In the genomic region with DNA sequence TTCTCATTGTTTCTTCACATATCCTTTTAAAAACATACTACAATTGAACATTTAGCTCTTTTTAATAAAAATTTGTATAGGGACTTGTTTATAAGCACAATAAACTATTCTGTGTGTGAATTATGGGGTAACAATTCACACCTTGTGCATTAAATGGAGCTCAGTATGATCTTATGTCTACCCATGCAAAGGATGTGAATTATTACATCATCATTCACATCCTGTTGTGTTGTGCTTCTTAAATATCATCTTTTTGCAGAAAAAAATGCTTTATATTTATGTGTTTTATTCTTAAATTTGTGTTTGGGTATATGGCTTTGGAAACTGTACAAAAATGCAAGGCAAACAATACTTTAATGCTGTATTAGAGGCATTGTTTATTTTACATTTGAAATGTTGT, we compare ENCODE assay signal across 25 cellular contexts.
DNase-seq lines count a peak whose midpoint lies in the region; ATAC-seq, FAIRE-seq and TF ChIP-seq lines count a peak whose summit lies in the region.
"Had no signal": no experiment of that assay in that cellular context is flagged by ENCODE, and none has a peak within 500 bp of the region (broad histone marks: within the 10 kb centered on the region; RNA-seq: fewer than 3 reads in every experiment).

No MANE protein-coding gene starts in this region.

- no TSS peak for BruUV-seq in K562 (replicated peaks; lab: Mats Ljungman, UMichigan)

- H3K9ac ChIP-seq in HUES48 (ENCODE audit: low read depth, low read length) (no peak overlapping the region), OCI-LY1 (ENCODE audit: low read length) (no peak overlapping the region), K562 (ENCODE audit: insufficient read depth in 1 of 2, low read depth in 2 of 2, low read length in 2 of 2) (no peak overlapping the region), smooth muscle cell (ENCODE audit: low read depth) (no peak overlapping the region)
- H3K9ac ChIP-seq: BLaER1 treated with 17β-estradiol and CSF1 and Interleukin-3, amounts not matched to agents 10 nM and 100 nM had no signal

- H3K36me3 ChIP-seq in HUES48 (ENCODE audit: control insufficient read depth, insufficient read depth, low read length) = no peaks in the 10 kb centered on the region
- no peaks in the 10 kb centered on the region for H3K36me3 ChIP-seq in OCI-LY1 (ENCODE audit: insufficient read depth, low read length)
- H3K36me3 ChIP-seq in K562 (ENCODE audit: control insufficient read depth, insufficient read depth, low read length) = no peaks in the 10 kb centered on the region
- no peaks in the 10 kb centered on the region for H3K36me3 ChIP-seq in smooth muscle cell (ENCODE audit: low read depth)
- H3K36me3 ChIP-seq: BLaER1 treated with 17β-estradiol and CSF1 and Interleukin-3, amounts not matched to agents 10 nM and 100 nM had no signal

- H2AFZ ChIP-seq in OCI-LY1 (ENCODE audit: low read length) = 0 out of 2 replicates have a peak overlapping the region, but pooled peaks have one; percentile 78
- H2AFZ ChIP-seq in K562 (ENCODE audit: low read depth, low read length) = no peak overlapping the region
- H2AFZ ChIP-seq in smooth muscle cell (ENCODE audit: low read depth) = no peak overlapping the region

- TF ChIP-seq EP300 in K562 (IDR thresholded peaks at IDR 0.05; ENCODE audit: low read length) = no peak

- H3K27me3 ChIP-seq in HUES48 (ENCODE audit: control insufficient read depth, insufficient read depth, low read length) (no peaks in the 10 kb centered on the region), OCI-LY1 (ENCODE audit: insufficient read depth, low read length) (no peaks in the 10 kb centered on the region), K562 (ENCODE audit: control insufficient read depth in 2 of 2, insufficient read depth in 2 of 2, low read length in 2 of 2) (no peaks in the 10 kb centered on the region), smooth muscle cell (ENCODE audit: low read depth) (no peaks in the 10 kb centered on the region)
- H3K27me3 ChIP-seq: BLaER1 treated with 17β-estradiol and CSF1 and Interleukin-3, amounts not matched to agents 10 nM and 100 nM had no signal

- H3K4me1 ChIP-seq in HUES48 (ENCODE audit: control insufficient read depth, insufficient read depth, low read length) = no peaks in the 10 kb centered on the region
- no peaks in the 10 kb centered on the region for H3K4me1 ChIP-seq in OCI-LY1 (ENCODE audit: insufficient read depth, low read length, severe bottlenecking)
- H3K4me1 ChIP-seq in K562 (replicated peaks in 1 of 2; ENCODE audit: control insufficient read depth in 2 of 2, insufficient read depth in 2 of 2, low read length in 2 of 2) = no peaks in the 10 kb centered on the region
- H3K4me1 ChIP-seq in smooth muscle cell (ENCODE audit: low read depth) = no peaks in the 10 kb centered on the region
- H3K4me1 ChIP-seq: A549; BLaER1 treated with 17β-estradiol and CSF1 and Interleukin-3, amounts not matched to agents 10 nM and 100 nM; Caco-2 had no signal

- no peak for TF ChIP-seq CTCF in D721Med (IDR thresholded peaks at IDR 0.05; ENCODE audit: insufficient read depth, missing control alignments)
- TF ChIP-seq CTCF in OCI-LY1 (IDR thresholded peaks at IDR 0.05; ENCODE audit: low read length) = no peak
- TF ChIP-seq CTCF in K562 (IDR thresholded peaks at IDR 0.05 in 2 of 3, conservative IDR thresholded peaks at IDR 0.05 in 1 of 3; ENCODE audit: insufficient read depth in 2 of 3, low read depth in 1 of 3, low read length in 3 of 3) = no peak
- TF ChIP-seq CTCF in smooth muscle cell (IDR thresholded peaks at IDR 0.05; ENCODE audit: borderline replicate concordance, insufficient read depth, poor library complexity, severe bottlenecking) = no peak

- no peak overlapping the region for H3K4me3 ChIP-seq in HUES48 (ENCODE audit: low read depth, low read length)
- no peak overlapping the region for H3K4me3 ChIP-seq in OCI-LY1 (ENCODE audit: low read depth, low read length, poor library complexity, severe bottlenecking)
- H3K4me3 ChIP-seq in K562 = no peak overlapping the region
- H3K4me3 ChIP-seq in smooth muscle cell = no peak overlapping the region
- H3K4me3 ChIP-seq: A549; BLaER1 treated with 17β-estradiol and CSF1 and Interleukin-3, amounts not matched to agents 10 nM and 100 nM had no signal

- ATAC-seq in K562 = no peak
- ATAC-seq: A549; CD8-positive, alpha-beta T cell had no signal

- TF ChIP-seq RAD21 in K562 (CRISPR knock-in tag; conservative IDR thresholded peaks at IDR 0.05 in 1 of 2, IDR thresholded peaks at IDR 0.05 in 1 of 2) = no peak

- H3K9me2 ChIP-seq in OCI-LY1 (ENCODE audit: low read depth, low read length) = no peaks in the 10 kb centered on the region

- CTCF ChIA-PET in K562 (lab: Yijun Ruan, JAX; ENCODE audit: low intra/inter-chr PET ratio) = no interaction called here

- H3F3A ChIP-seq in OCI-LY1 (ENCODE audit: insufficient read depth, low read length) = no peaks in the 10 kb centered on the region
- H3F3A ChIP-seq in smooth muscle cell (ENCODE audit: low read depth) = no peaks in the 10 kb centered on the region

- no peak for DNase-seq in D721Med (ENCODE audit: insufficient read length, low spot score)
- DNase-seq in K562 (ENCODE audit: extremely low read depth in 1 of 4, low spot score in 3 of 4) = no peak
- DNase-seq in smooth muscle cell (lab: John Stamatoyannopoulos, UW; ENCODE audit: unreplicated experiment) = no peak
- no peak for DNase-seq in NCI-H2029 (lab: John Stamatoyannopoulos, UW)
- no peak for DNase-seq in NCI-H1417 (lab: John Stamatoyannopoulos, UW)
- no peak for DNase-seq in SKM-1 treated with dmso at 0.1 percent for 144 hours (lab: John Stamatoyannopoulos, UW; ENCODE audit: unreplicated experiment)
- DNase-seq: AML-193; Caco-2; Calu3; CD4-positive, alpha-beta T cell; CD8-positive, alpha-beta T cell; DMS 273 treated with DMSO at 0.1 percent for 48 hours; DMS153; DMS53; DMS79; GF-D8 had no signal

- H3K9me3 ChIP-seq in HUES48 (ENCODE audit: control insufficient read depth, insufficient read depth, low read length) (no peaks in the 10 kb centered on the region), OCI-LY1 (ENCODE audit: low read length) (no peaks in the 10 kb centered on the region), K562 (replicated peaks; ENCODE audit: control insufficient read depth, insufficient read depth, low read depth, low read length) (no peaks in the 10 kb centered on the region; the same call in 1 of the 2 replicates), smooth muscle cell (replicated peaks; ENCODE audit: low read depth) (peaks cover 6% of the 10 kb centered on the region)
- H3K9me3 ChIP-seq: Caco-2 had no signal

- no peak for TF ChIP-seq POLR2A in K562 (conservative IDR thresholded peaks at IDR 0.05)

- peak overlapping the region; percentile 17 for H3K27ac ChIP-seq in HUES48 (ENCODE audit: low read depth, low read length)
- H3K27ac ChIP-seq in OCI-LY1 (ENCODE audit: low read depth, low read length, poor library complexity, severe bottlenecking) = no peak overlapping the region
- H3K27ac ChIP-seq in K562 (ENCODE audit: extremely low read depth, low read depth, low read length) = no peak overlapping the region
- H3K27ac ChIP-seq in smooth muscle cell (ENCODE audit: low read depth) = no peak overlapping the region
- H3K27ac ChIP-seq: 22Rv1; A549; BLaER1 treated with 17β-estradiol and CSF1 and Interleukin-3, amounts not matched to agents 10 nM and 100 nM; C4-2B had no signal

- in situ Hi-C loops in K562 (cut with MboI) = no loop called here

- no peak overlapping the region for H3K4me2 ChIP-seq in OCI-LY1 (ENCODE audit: low read length)
- H3K4me2 ChIP-seq in K562 (ENCODE audit: insufficient read depth, low read length) = no peak overlapping the region
- no peak overlapping the region for H3K4me2 ChIP-seq in smooth muscle cell
- H3K4me2 ChIP-seq: A549; BLaER1 treated with 17β-estradiol and CSF1 and Interleukin-3, amounts not matched to agents 10 nM and 100 nM had no signal

- FAIRE-seq in D721Med (lab: Jason Lieb, UNC) (peak; percentile 6), K562 (lab: Jason Lieb, UNC) (no peak)
- FAIRE-seq: A549, G401.6, GM12891, GM19239 had no signal

- H3K79me2 ChIP-seq in OCI-LY1 (ENCODE audit: insufficient read depth, low read length) (no peaks in the 10 kb centered on the region), K562 (ENCODE audit: control insufficient read depth, insufficient read depth, low read length) (peaks cover 23% of the 10 kb centered on the region), smooth muscle cell (ENCODE audit: low read depth) (no peaks in the 10 kb centered on the region)

- intact Hi-C loops in K562 (cut with micrococcal nuclease) = no loop called here

- H4K20me1 ChIP-seq in OCI-LY1 (ENCODE audit: insufficient read depth, low read length) = no peaks in the 10 kb centered on the region
- H4K20me1 ChIP-seq in K562 (replicated peaks; ENCODE audit: control insufficient read depth, insufficient read depth, low read length) = no peaks in the 10 kb centered on the region
- no peaks in the 10 kb centered on the region for H4K20me1 ChIP-seq in smooth muscle cell (ENCODE audit: low read depth)
- H4K20me1 ChIP-seq: BLaER1 treated with 17β-estradiol and CSF1 and Interleukin-3, amounts not matched to agents 10 nM and 100 nM had no signal

- POLR2A ChIA-PET in K562 (lab: Yijun Ruan, JAX) = no interaction called here

- no peaks in the 10 kb centered on the region for H3K9me1 ChIP-seq in K562 (ENCODE audit: control insufficient read depth, insufficient read depth, low read length)

TF ChIP-seq in K562, 482 proteins besides CTCF, POLR2A, EP300 and RAD21:
- no peak for TF ChIP-seq ZNF764 (CRISPR knock-in tag; IDR thresholded peaks at IDR 0.05; ENCODE audit: low read depth)
- no peak for TF ChIP-seq CEBPG (CRISPR knock-in tag; IDR thresholded peaks at IDR 0.05)
- peak; percentile 53 to 65; a peak in 3 of 4 replicates for TF ChIP-seq CEBPG (tag; conservative IDR thresholded peaks at IDR 0.05 in 1 of 2, IDR thresholded peaks at IDR 0.05 in 1 of 2)
- TF ChIP-seq, protein P1, sequence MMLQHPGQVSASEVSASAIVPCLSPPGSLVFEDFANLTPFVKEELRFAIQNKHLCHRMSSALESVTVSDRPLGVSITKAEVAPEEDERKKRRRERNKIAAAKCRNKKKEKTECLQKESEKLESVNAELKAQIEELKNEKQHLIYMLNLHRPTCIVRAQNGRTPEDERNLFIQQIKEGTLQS (IDR thresholded peaks at IDR 0.05) = peak; percentile 77
- TF ChIP-seq, protein P1 (CRISPR knock-in tag; conservative IDR thresholded peaks at IDR 0.05) = no peak
